In genomic region chr1:181035210-181035609, GRCh38 we compare ENCODE assay signal across 8 cellular contexts. TPM values are rescaled to one million over a fixed set of nuclear protein-coding genes. Genes with fewer than 3 reads are reported as not detected.
DNase-seq lines count a peak whose midpoint lies in the region; ATAC-seq and TF ChIP-seq lines count a peak whose summit lies in the region.
"Not testable (repeated sequence)": the region's sequence is repeated elsewhere in the genome, so short reads cannot be mapped to it uniquely, and the experiment has no call there.

No MANE protein-coding gene starts in this region.

- H3K4me2 ChIP-seq in PC-9 = peak overlapping the region; percentile 93; the same call in 1 of the 2 replicates

- H3K27ac Mint-ChIP-seq in CD14-positive monocyte = peak overlapping the region; percentile 18 to 100 (median 85)
- H3K27ac Mint-ChIP-seq in activated CD4-positive, alpha-beta T cell treated with anti-CD3 and anti-CD28 coated beads, Interleukin-2, amount 10 ng/mL, durations not matched to agents 7 days and 5 days = peak overlapping the region; percentile 26
- peak overlapping the region; percentile 21 for H3K27ac Mint-ChIP-seq in activated T-helper 1 cell treated with anti-CD3 and anti-CD28 coated beads, Interleukin-12 subunit alpha, Interleukin-12 subunit beta, Interleukin-2, Interleukin-4 antibody, amounts not matched to agents 30 ng/mL and 10 ng/mL and 1 ng/mL, durations not matched to agents 14 hours and 24 hours and 36 hours
- not testable (repeated sequence) for H3K27ac Mint-ChIP-seq in activated naive CD8-positive, alpha-beta T cell treated with anti-CD3 and anti-CD28 coated beads, Interleukin-2, amount 50 U/mL, for 24 hours
- H3K27ac Mint-ChIP-seq in stimulated activated memory B cell treated with anti-CD40 and anti-IgM and Interleukin-4, amounts not matched to agents 10 μg/mL and 1 μg/mL and 100 μg/mL, for 72 hours = peak overlapping the region; percentile 38

- peaks cover 18 to 28% of the 10 kb centered on the region in 2 donors for H3K36me3 Mint-ChIP-seq in CD14-positive monocyte
- peaks cover 48% of the 10 kb centered on the region for H3K36me3 Mint-ChIP-seq in activated CD4-positive, alpha-beta T cell treated with anti-CD3 and anti-CD28 coated beads, Interleukin-2, amount 10 ng/mL, durations not matched to agents 7 days and 5 days (ENCODE audit: low read depth)
- H3K36me3 Mint-ChIP-seq in activated T-helper 1 cell treated with anti-CD3 and anti-CD28 coated beads, Interleukin-12 subunit alpha, Interleukin-12 subunit beta, Interleukin-2, Interleukin-4 antibody, amounts not matched to agents 30 ng/mL and 10 ng/mL and 1 ng/mL, durations not matched to agents 14 hours and 24 hours and 36 hours (ENCODE audit: low read depth) = peaks cover 27% of the 10 kb centered on the region
- H3K36me3 Mint-ChIP-seq in activated naive CD8-positive, alpha-beta T cell treated with anti-CD3 and anti-CD28 coated beads, Interleukin-2, amount 50 U/mL, for 24 hours (ENCODE audit: low read depth) = not testable (repeated sequence)
- peaks cover 21% of the 10 kb centered on the region for H3K36me3 Mint-ChIP-seq in stimulated activated memory B cell treated with anti-CD40 and anti-IgM and Interleukin-4, amounts not matched to agents 10 μg/mL and 1 μg/mL and 100 μg/mL, for 72 hours

- H3K4me1 ChIP-seq in PC-9 (replicated peaks; ENCODE audit: insufficient read depth) (peaks cover 17% of the 10 kb centered on the region), lower lobe of right lung (peaks cover 48% of the 10 kb centered on the region)

- DNase-seq in CD14-positive monocyte (ENCODE audit: low spot score); PC-9; activated CD4-positive, alpha-beta T cell treated with anti-CD3 and anti-CD28 coated beads, Interleukin-2, amount 10 ng/mL, durations not matched to agents 7 days and 5 days; activated T-helper 1 cell treated with anti-CD3 and anti-CD28 coated beads, Interleukin-12 subunit alpha, Interleukin-12 subunit beta, Interleukin-2, Interleukin-4 antibody, amounts not matched to agents 30 ng/mL and 10 ng/mL and 1 ng/mL, durations not matched to agents 14 hours and 24 hours and 36 hours (ENCODE audit: low spot score); activated naive CD8-positive, alpha-beta T cell treated with anti-CD3 and anti-CD28 coated beads, Interleukin-2, amount 50 U/mL, for 24 hours; lower lobe of right lung: not testable (repeated sequence)

- peaks cover 58% of the 10 kb centered on the region for H3K4me1 Mint-ChIP-seq in CD14-positive monocyte
- peaks cover 65% of the 10 kb centered on the region for H3K4me1 Mint-ChIP-seq in activated CD4-positive, alpha-beta T cell treated with anti-CD3 and anti-CD28 coated beads, Interleukin-2, amount 10 ng/mL, durations not matched to agents 7 days and 5 days
- H3K4me1 Mint-ChIP-seq in activated T-helper 1 cell treated with anti-CD3 and anti-CD28 coated beads, Interleukin-12 subunit alpha, Interleukin-12 subunit beta, Interleukin-2, Interleukin-4 antibody, amounts not matched to agents 30 ng/mL and 10 ng/mL and 1 ng/mL, durations not matched to agents 14 hours and 24 hours and 36 hours (ENCODE audit: low read depth) = peaks cover 68% of the 10 kb centered on the region
- H3K4me1 Mint-ChIP-seq in activated naive CD8-positive, alpha-beta T cell treated with anti-CD3 and anti-CD28 coated beads, Interleukin-2, amount 50 U/mL, for 24 hours = peaks cover 66% of the 10 kb centered on the region
- peaks cover 73% of the 10 kb centered on the region for H3K4me1 Mint-ChIP-seq in stimulated activated memory B cell treated with anti-CD40 and anti-IgM and Interleukin-4, amounts not matched to agents 10 μg/mL and 1 μg/mL and 100 μg/mL, for 72 hours

- POLR2A ChIA-PET in PC-9 (lab: Charles Lee; ENCODE audit: unreplicated experiment); activated CD4-positive, alpha-beta T cell treated with anti-CD3 and anti-CD28 coated beads, Interleukin-2, amount 10 ng/mL, durations not matched to agents 7 days and 5 days (lab: Charles Lee): not testable (repeated sequence)

- H3K9me3 Mint-ChIP-seq in CD14-positive monocyte; activated CD4-positive, alpha-beta T cell treated with anti-CD3 and anti-CD28 coated beads, Interleukin-2, amount 10 ng/mL, durations not matched to agents 7 days and 5 days; activated T-helper 1 cell treated with anti-CD3 and anti-CD28 coated beads, Interleukin-12 subunit alpha, Interleukin-12 subunit beta, Interleukin-2, Interleukin-4 antibody, amounts not matched to agents 30 ng/mL and 10 ng/mL and 1 ng/mL, durations not matched to agents 14 hours and 24 hours and 36 hours; activated naive CD8-positive, alpha-beta T cell treated with anti-CD3 and anti-CD28 coated beads, Interleukin-2, amount 50 U/mL, for 24 hours; stimulated activated memory B cell treated with anti-CD40 and anti-IgM and Interleukin-4, amounts not matched to agents 10 μg/mL and 1 μg/mL and 100 μg/mL, for 72 hours: not testable (repeated sequence)

- not testable (repeated sequence) for H3K79me2 ChIP-seq in PC-9 (ENCODE audit: low read depth)

- not testable (repeated sequence) for H3K9me3 ChIP-seq in PC-9 (ENCODE audit: insufficient read depth, low read depth); lower lobe of right lung

- not testable (repeated sequence) for H3K4me3 Mint-ChIP-seq in CD14-positive monocyte
- H3K4me3 Mint-ChIP-seq in activated CD4-positive, alpha-beta T cell treated with anti-CD3 and anti-CD28 coated beads, Interleukin-2, amount 10 ng/mL, durations not matched to agents 7 days and 5 days = peak overlapping the region; percentile 92
- peak overlapping the region; percentile 57 for H3K4me3 Mint-ChIP-seq in activated T-helper 1 cell treated with anti-CD3 and anti-CD28 coated beads, Interleukin-12 subunit alpha, Interleukin-12 subunit beta, Interleukin-2, Interleukin-4 antibody, amounts not matched to agents 30 ng/mL and 10 ng/mL and 1 ng/mL, durations not matched to agents 14 hours and 24 hours and 36 hours
- peak overlapping the region; percentile 12 for H3K4me3 Mint-ChIP-seq in activated naive CD8-positive, alpha-beta T cell treated with anti-CD3 and anti-CD28 coated beads, Interleukin-2, amount 50 U/mL, for 24 hours
- H3K4me3 Mint-ChIP-seq in stimulated activated memory B cell treated with anti-CD40 and anti-IgM and Interleukin-4, amounts not matched to agents 10 μg/mL and 1 μg/mL and 100 μg/mL, for 72 hours = peak overlapping the region; percentile 92

- intact Hi-C loops in CD14-positive monocyte (cut with micrococcal nuclease) = loop anchor here (5.0 to 10.0 kb wide), 2 partner anchors 50 to 132 kb away; partner anchors contain the start of gene IER5 (in 1 of the 2)
- intact Hi-C loops in PC-9 (cut with micrococcal nuclease; ENCODE audit: unreplicated experiment); lower lobe of right lung (cut with DNase I): not testable (repeated sequence)
- intact Hi-C loops in activated T-helper 1 cell treated with anti-CD3 and anti-CD28 coated beads, Interleukin-12 subunit alpha, Interleukin-12 subunit beta, Interleukin-2, Interleukin-4 antibody, amounts not matched to agents 30 ng/mL and 10 ng/mL and 1 ng/mL, durations not matched to agents 14 hours and 24 hours and 36 hours (cut with micrococcal nuclease) = loop anchor here (5.0 to 10.0 kb wide), 3 partner anchors 153 to 990 kb away; no protein-coding TSS in a partner anchor

- not testable (repeated sequence) for ATAC-seq in activated naive CD8-positive, alpha-beta T cell treated with anti-CD3 and anti-CD28 coated beads, Interleukin-2, amount 50 U/mL, for 24 hours; lower lobe of right lung; stimulated activated memory B cell treated with anti-CD40 and anti-IgM and Interleukin-4, amounts not matched to agents 10 μg/mL and 1 μg/mL and 100 μg/mL, for 72 hours

- H2AFZ ChIP-seq in PC-9 = not testable (repeated sequence)

- CTCF ChIA-PET in PC-9 (lab: Charles Lee) = interaction anchor here (0.7 kb wide), 1 partner anchor 28 kb away, joined by 4 read pairs; no protein-coding TSS in a partner anchor
- CTCF ChIA-PET in activated CD4-positive, alpha-beta T cell treated with anti-CD3 and anti-CD28 coated beads, Interleukin-2, amount 10 ng/mL, durations not matched to agents 7 days and 5 days (lab: Charles Lee) = interaction anchor here (1.4 to 8.6 kb wide), 2 partner anchors 64 to 107 kb away, joined by 4 to 57 read pairs; no protein-coding TSS in a partner anchor

- not testable (repeated sequence) for BruUV-seq in PC-9 (replicated peaks; lab: Mats Ljungman, UMichigan)

- not testable (repeated sequence) for TF ChIP-seq CTCF in CD14-positive monocyte (IDR thresholded peaks at IDR 0.05); PC-9 (conservative IDR thresholded peaks at IDR 0.05); lower lobe of right lung (IDR thresholded peaks at IDR 0.05)

- not testable (repeated sequence) for H3K9me2 ChIP-seq in PC-9 (ENCODE audit: insufficient read depth)

- H3K36me3 ChIP-seq in PC-9 (ENCODE audit: low read depth); lower lobe of right lung: not testable (repeated sequence)

- H3K4me3 ChIP-seq in GM08714 (ENCODE audit: low read length) = peak overlapping the region; percentile 100; the same call in 1 of the 2 replicates
- not testable (repeated sequence) for H3K4me3 ChIP-seq in PC-9
- peak overlapping the region; percentile 58 for H3K4me3 ChIP-seq in lower lobe of right lung

- H3K27ac ChIP-seq in PC-9, lower lobe of right lung: not testable (repeated sequence)

- not testable (repeated sequence) for H3K27me3 Mint-ChIP-seq in CD14-positive monocyte (ENCODE audit: low read depth in 3 of 3); activated CD4-positive, alpha-beta T cell treated with anti-CD3 and anti-CD28 coated beads, Interleukin-2, amount 10 ng/mL, durations not matched to agents 7 days and 5 days; activated T-helper 1 cell treated with anti-CD3 and anti-CD28 coated beads, Interleukin-12 subunit alpha, Interleukin-12 subunit beta, Interleukin-2, Interleukin-4 antibody, amounts not matched to agents 30 ng/mL and 10 ng/mL and 1 ng/mL, durations not matched to agents 14 hours and 24 hours and 36 hours (ENCODE audit: insufficient read depth); activated naive CD8-positive, alpha-beta T cell treated with anti-CD3 and anti-CD28 coated beads, Interleukin-2, amount 50 U/mL, for 24 hours; stimulated activated memory B cell treated with anti-CD40 and anti-IgM and Interleukin-4, amounts not matched to agents 10 μg/mL and 1 μg/mL and 100 μg/mL, for 72 hours

- H4K20me1 ChIP-seq in PC-9 (ENCODE audit: insufficient read depth) = not testable (repeated sequence)

- H3K27me3 ChIP-seq in PC-9 (ENCODE audit: insufficient read depth, low read depth); lower lobe of right lung (ENCODE audit: low read depth): not testable (repeated sequence)

- not testable (repeated sequence) for H3F3A ChIP-seq in PC-9 (ENCODE audit: insufficient read depth, low read depth)

RNA-seq across cellular contexts. Expression of gene MR1, which starts 1.4 kb away (rescaled TPM):
- polyA plus RNA-seq in CD14-positive monocyte = 10 to 100 TPM; 40.9 to 46.9 TPM
- total RNA-seq in PC-9 (2021) (11.2 and 15.5 TPM in 2 replicates), lower lobe of right lung (61.4 TPM)
- total RNA-seq in activated CD4-positive, alpha-beta T cell treated with anti-CD3 and anti-CD28 coated beads, Interleukin-2, amount 10 ng/mL, durations not matched to agents 7 days and 5 days = 10 to 100 TPM; 37.4 to 38.7 TPM
- total RNA-seq in activated T-helper 1 cell treated with anti-CD3 and anti-CD28 coated beads, Interleukin-12 subunit alpha, Interleukin-12 subunit beta, Interleukin-2, Interleukin-4 antibody, amounts not matched to agents 30 ng/mL and 10 ng/mL and 1 ng/mL, durations not matched to agents 14 hours and 24 hours and 36 hours = 16.6 and 17.6 TPM in 2 replicates

RNA-seq across cellular contexts. Expression of gene STX6, which starts 12.5 kb away (rescaled TPM):
- 10 to 100 TPM; 10.5 to 14.4 TPM for polyA plus RNA-seq in CD14-positive monocyte
- 23.0 and 25.2 TPM in 2 replicates for total RNA-seq in PC-9 (2021)
- total RNA-seq in activated CD4-positive, alpha-beta T cell treated with anti-CD3 and anti-CD28 coated beads, Interleukin-2, amount 10 ng/mL, durations not matched to agents 7 days and 5 days = 10 to 100 TPM; 17.9 to 18.4 TPM
- 32.5 and 33.1 TPM in 2 replicates for total RNA-seq in activated T-helper 1 cell treated with anti-CD3 and anti-CD28 coated beads, Interleukin-12 subunit alpha, Interleukin-12 subunit beta, Interleukin-2, Interleukin-4 antibody, amounts not matched to agents 30 ng/mL and 10 ng/mL and 1 ng/mL, durations not matched to agents 14 hours and 24 hours and 36 hours
- total RNA-seq in lower lobe of right lung = 35.9 TPM

RNA-seq across cellular contexts. Expression of gene IER5, which starts 53.3 kb away (rescaled TPM):
- polyA plus RNA-seq in CD14-positive monocyte = 10 to 100 TPM; 13.7 to 29.0 TPM
- total RNA-seq in PC-9 (2021) = 21.2 and 23.4 TPM in 2 replicates
- total RNA-seq in activated CD4-positive, alpha-beta T cell treated with anti-CD3 and anti-CD28 coated beads, Interleukin-2, amount 10 ng/mL, durations not matched to agents 7 days and 5 days = 10 to 100 TPM; 20.3 to 24.9 TPM
- total RNA-seq in activated T-helper 1 cell treated with anti-CD3 and anti-CD28 coated beads, Interleukin-12 subunit alpha, Interleukin-12 subunit beta, Interleukin-2, Interleukin-4 antibody, amounts not matched to agents 30 ng/mL and 10 ng/mL and 1 ng/mL, durations not matched to agents 14 hours and 24 hours and 36 hours = 59.4 and 61.5 TPM in 2 replicates
- total RNA-seq in lower lobe of right lung = 33.2 TPM
